In genomic region chr12:116263431-116263830, GRCh38 we compare ENCODE assay signal across 27 cellular contexts. TPM values are rescaled to one million over a fixed set of nuclear protein-coding genes. Genes with fewer than 3 reads are reported as not detected.
DNase-seq lines count a peak whose midpoint lies in the region; ATAC-seq and TF ChIP-seq lines count a peak whose summit lies in the region.
"Had no signal": no experiment of that assay in that cellular context is flagged by ENCODE, and none has a peak within 500 bp of the region (broad histone marks: within the 10 kb centered on the region; RNA-seq: fewer than 3 reads in every experiment).

No MANE protein-coding gene starts in this region.

- 0 out of 22 replicates have a peak overlapping the region, but pooled peaks of 1 of the 11 experiments have one; percentile 16 for H3K27ac ChIP-seq in BLaER1 treated with 17β-estradiol and CSF1 and Interleukin-3, amounts not matched to agents 10 nM and 100 nM
- H3K27ac ChIP-seq in HUES48 (ENCODE audit: low read depth, low read length) (peak overlapping the region; percentile 16), PC-3 (ENCODE audit: low read length) (no peak overlapping the region)
- H3K27ac ChIP-seq: body of pancreas, C4-2B, epithelial cell of prostate, parathyroid adenoma, right atrium auricular region, upper lobe of left lung had no signal

- POLR2A ChIA-PET in PC-3 (lab: Charles Lee; ENCODE audit: unreplicated experiment) = no interaction called here

- H3K27ac Mint-ChIP-seq in chondrocyte (ENCODE audit: unreplicated experiment) (peak overlapping the region; percentile 67), osteocyte (ENCODE audit: unreplicated experiment) (peak overlapping the region; percentile 60)
- H3K27ac Mint-ChIP-seq in stimulated activated effector memory CD8-positive, alpha-beta T cell treated with anti-CD3 and anti-CD28 coated beads, Interleukin-12 subunit alpha, Interleukin-12 subunit beta, amount 100 ng/mL, for 72 hours = no peak overlapping the region
- H3K27ac Mint-ChIP-seq: activated naive CD8-positive, alpha-beta T cell treated with anti-CD3 and anti-CD28 coated beads, Interleukin-2, amount 50 U/mL, for 24 hours; T-helper 1 cell treated with Interleukin-12 subunit alpha and Interleukin-12 subunit beta and Interleukin-4 antibody, amounts not matched to agents 30 μg/mL and 1 μg/mL, for 36 hours had no signal

- H3K9me3 Mint-ChIP-seq in chondrocyte (ENCODE audit: low read depth) = no peaks in the 10 kb centered on the region
- no peaks in the 10 kb centered on the region for H3K9me3 Mint-ChIP-seq in osteocyte (ENCODE audit: unreplicated experiment)
- H3K9me3 Mint-ChIP-seq in stimulated activated effector memory CD8-positive, alpha-beta T cell treated with anti-CD3 and anti-CD28 coated beads, Interleukin-12 subunit alpha, Interleukin-12 subunit beta, amount 100 ng/mL, for 72 hours = no peaks in the 10 kb centered on the region
- H3K9me3 Mint-ChIP-seq: activated naive CD8-positive, alpha-beta T cell treated with anti-CD3 and anti-CD28 coated beads, Interleukin-2, amount 50 U/mL, for 24 hours; nephron; T-helper 1 cell treated with Interleukin-12 subunit alpha and Interleukin-12 subunit beta and Interleukin-4 antibody, amounts not matched to agents 30 μg/mL and 1 μg/mL, for 36 hours had no signal

- H2AFZ ChIP-seq in PC-3 (ENCODE audit: low read length) = no peak overlapping the region
- H2AFZ ChIP-seq: parathyroid adenoma had no signal

- no peak overlapping the region for H3K4me3 ChIP-seq in BLaER1 treated with 17β-estradiol and CSF1 and Interleukin-3, amounts not matched to agents 10 nM and 100 nM
- H3K4me3 ChIP-seq in HUES48 (ENCODE audit: low read depth, low read length) (no peak overlapping the region), PC-3 (ENCODE audit: low read length) (no peak overlapping the region)
- H3K4me3 ChIP-seq: body of pancreas, right atrium auricular region, upper lobe of left lung had no signal

- peak overlapping the region in 10 of 11 experiments; percentile 2 to 85 (median 50); a peak in 19 of 22 replicates for H3K4me2 ChIP-seq in BLaER1 treated with 17β-estradiol and CSF1 and Interleukin-3, amounts not matched to agents 10 nM and 100 nM
- no peak overlapping the region for H3K4me2 ChIP-seq in PC-3 (ENCODE audit: low read length)

- intact Hi-C loops in PC-3 (cut with micrococcal nuclease) = no loop called here

- no peaks in the 10 kb centered on the region for H3F3A ChIP-seq in PC-3 (ENCODE audit: low read length, unreplicated experiment)

- H3K4me1 ChIP-seq in BLaER1 treated with 17β-estradiol and CSF1 and Interleukin-3, amounts not matched to agents 10 nM and 100 nM = peaks cover 51 to 87% (median 65%) of the 10 kb centered on the region in 10 experiments
- H3K4me1 ChIP-seq in HUES48 (ENCODE audit: control insufficient read depth, insufficient read depth, low read length) (peaks cover 53% of the 10 kb centered on the region), PC-3 (ENCODE audit: insufficient read depth, low read length) (peaks cover 37% of the 10 kb centered on the region)

- H3K36me3 ChIP-seq in BLaER1 treated with 17β-estradiol and CSF1 and Interleukin-3, amounts not matched to agents 10 nM and 100 nM = 0 out of 22 replicates have a peak, but pooled peaks cover 0 to 6% (median 0%) of the 10 kb centered on the region in 11 experiments
- H3K36me3 ChIP-seq in HUES48 (ENCODE audit: control insufficient read depth, insufficient read depth, low read length) = no peaks in the 10 kb centered on the region
- H3K36me3 ChIP-seq in PC-3 (ENCODE audit: low read depth, low read length) = no peaks in the 10 kb centered on the region
- H3K36me3 ChIP-seq: right atrium auricular region, upper lobe of left lung had no signal

- H3K4me1 Mint-ChIP-seq in chondrocyte (ENCODE audit: low read depth) (peaks cover 41% of the 10 kb centered on the region), osteocyte (ENCODE audit: unreplicated experiment) (peaks cover 42% of the 10 kb centered on the region)
- H3K4me1 Mint-ChIP-seq in stimulated activated effector memory CD8-positive, alpha-beta T cell treated with anti-CD3 and anti-CD28 coated beads, Interleukin-12 subunit alpha, Interleukin-12 subunit beta, amount 100 ng/mL, for 72 hours = peaks cover 24% of the 10 kb centered on the region

- H3K79me2 ChIP-seq in PC-3 (ENCODE audit: low read length) = peaks cover 100% of the 10 kb centered on the region

- TF ChIP-seq CTCF in chondrocyte (IDR thresholded peaks at IDR 0.05) (no peak), osteocyte (IDR thresholded peaks at IDR 0.05) (no peak), PC-3 (conservative IDR thresholded peaks at IDR 0.05; ENCODE audit: low read depth, low read length) (no peak)

- H3K36me3 Mint-ChIP-seq in chondrocyte (ENCODE audit: low read depth) = no peaks in the 10 kb centered on the region
- H3K36me3 Mint-ChIP-seq in osteocyte (ENCODE audit: unreplicated experiment) = no peaks in the 10 kb centered on the region
- H3K36me3 Mint-ChIP-seq in stimulated activated effector memory CD8-positive, alpha-beta T cell treated with anti-CD3 and anti-CD28 coated beads, Interleukin-12 subunit alpha, Interleukin-12 subunit beta, amount 100 ng/mL, for 72 hours = no peaks in the 10 kb centered on the region

- ATAC-seq in HG03432 (IDR thresholded peaks at IDR 0.05; ENCODE audit: unreplicated experiment) (no peak), PC-3 (no peak; the same call in 1 of the 2 replicates)
- no peak for ATAC-seq in stimulated activated effector memory CD8-positive, alpha-beta T cell treated with anti-CD3 and anti-CD28 coated beads, Interleukin-12 subunit alpha, Interleukin-12 subunit beta, amount 100 ng/mL, for 72 hours
- ATAC-seq: activated naive CD8-positive, alpha-beta T cell treated with anti-CD3 and anti-CD28 coated beads, Interleukin-2, amount 50 U/mL, for 24 hours; body of pancreas had no signal

- no peak overlapping the region for H3K4me3 Mint-ChIP-seq in chondrocyte (ENCODE audit: unreplicated experiment)
- H3K4me3 Mint-ChIP-seq in osteocyte (ENCODE audit: unreplicated experiment) = no peak overlapping the region
- no peak overlapping the region for H3K4me3 Mint-ChIP-seq in stimulated activated effector memory CD8-positive, alpha-beta T cell treated with anti-CD3 and anti-CD28 coated beads, Interleukin-12 subunit alpha, Interleukin-12 subunit beta, amount 100 ng/mL, for 72 hours
- H3K4me3 Mint-ChIP-seq: activated naive CD8-positive, alpha-beta T cell treated with anti-CD3 and anti-CD28 coated beads, Interleukin-2, amount 50 U/mL, for 24 hours; nephron; T-helper 1 cell treated with Interleukin-12 subunit alpha and Interleukin-12 subunit beta and Interleukin-4 antibody, amounts not matched to agents 30 μg/mL and 1 μg/mL, for 36 hours had no signal

- H4K20me1 ChIP-seq in BLaER1 treated with 17β-estradiol and CSF1 and Interleukin-3, amounts not matched to agents 10 nM and 100 nM = peaks cover 100% of the 10 kb centered on the region in 11 experiments
- H4K20me1 ChIP-seq in PC-3 (ENCODE audit: low read length) = peaks cover 79% of the 10 kb centered on the region

- H3K9me2 ChIP-seq in PC-3 (replicated peaks; ENCODE audit: low read length) = no peaks in the 10 kb centered on the region

- DNase-seq in chondrocyte (ENCODE audit: low spot score) (no peak), osteocyte (ENCODE audit: extremely low spot score, unreplicated experiment) (no peak), PC-3 (no peak)
- no peak for DNase-seq in stimulated activated effector memory CD8-positive, alpha-beta T cell treated with anti-CD3 and anti-CD28 coated beads, Interleukin-12 subunit alpha, Interleukin-12 subunit beta, amount 100 ng/mL, for 72 hours (ENCODE audit: low spot score in 2 of 2)
- DNase-seq: activated CD4-positive, alpha-beta T cell treated with anti-CD3 and anti-CD28 coated beads for 4 hours; activated CD8-positive, alpha-beta memory T cell treated with anti-CD3 and anti-CD28 coated beads for 24 hours; activated gamma-delta T cell; activated naive CD8-positive, alpha-beta T cell treated with anti-CD3 and anti-CD28 coated beads, Interleukin-2, amount 50 U/mL, for 24 hours; activated T-cell treated with anti-CD3 and anti-CD28 coated beads, Interleukin-2, amount 50 U/mL, for 1 hour; body of pancreas; EL; kidney; NCI-H1417 treated with DMSO at 0.1 percent for 48 hours; NCI-H2081; NCI-H345; NCI-H774; stimulated activated CD4-positive, alpha-beta T cell treated with anti-CD3 and anti-CD28 coated beads, Interleukin-2, amount 100 ng/mL, for 48 hours; upper lobe of left lung had no signal

- no peaks in the 10 kb centered on the region for H3K27me3 ChIP-seq in BLaER1 treated with 17β-estradiol and CSF1 and Interleukin-3, amounts not matched to agents 10 nM and 100 nM
- H3K27me3 ChIP-seq in HUES48 (ENCODE audit: control insufficient read depth, insufficient read depth, low read length) (no peaks in the 10 kb centered on the region), PC-3 (ENCODE audit: low read length) (no peaks in the 10 kb centered on the region)
- H3K27me3 ChIP-seq: body of pancreas, right atrium auricular region, upper lobe of left lung had no signal

- no peaks in the 10 kb centered on the region for H3K9me3 ChIP-seq in BLaER1 treated with 17β-estradiol and CSF1 and Interleukin-3, amounts not matched to agents 10 nM and 100 nM (replicated peaks in 1 of 11)
- no peaks in the 10 kb centered on the region for H3K9me3 ChIP-seq in HUES48 (ENCODE audit: control insufficient read depth, insufficient read depth, low read length)
- H3K9me3 ChIP-seq in PC-3 (ENCODE audit: low read length) = no peaks in the 10 kb centered on the region
- H3K9me3 ChIP-seq: body of pancreas, right atrium auricular region, upper lobe of left lung had no signal

- H3K27me3 Mint-ChIP-seq in chondrocyte (ENCODE audit: low read depth) (no peaks in the 10 kb centered on the region), osteocyte (ENCODE audit: unreplicated experiment) (no peaks in the 10 kb centered on the region)
- H3K27me3 Mint-ChIP-seq: activated naive CD8-positive, alpha-beta T cell treated with anti-CD3 and anti-CD28 coated beads, Interleukin-2, amount 50 U/mL, for 24 hours had no signal

- CTCF ChIA-PET in PC-3 (lab: Charles Lee) = interaction anchor here (0.6 to 0.8 kb wide), 2 partner anchors 301 to 1465 kb away, joined by 3 to 4 read pairs; no protein-coding TSS in a partner anchor

- BruUV-seq in PC-3 (replicated peaks; lab: Mats Ljungman, UMichigan) = no TSS peak

- H3K9ac ChIP-seq in BLaER1 treated with 17β-estradiol and CSF1 and Interleukin-3, amounts not matched to agents 10 nM and 100 nM = no peak overlapping the region
- H3K9ac ChIP-seq in HUES48 (ENCODE audit: low read depth, low read length) (no peak overlapping the region), PC-3 (ENCODE audit: low read length) (no peak overlapping the region)
- H3K9ac ChIP-seq: parathyroid adenoma had no signal

RNA-seq across cellular contexts. Expression of gene MED13L, which starts 14.1 kb away (rescaled TPM):
- total RNA-seq in chondrocyte (154 to 211 TPM (median 162 TPM) in 3 replicates), osteocyte (229 and 234 TPM in 2 replicates), PC-3 (2014; rRNA removed) (61.2 and 71.6 TPM in 2 replicates)
